In the genomic region with DNA sequence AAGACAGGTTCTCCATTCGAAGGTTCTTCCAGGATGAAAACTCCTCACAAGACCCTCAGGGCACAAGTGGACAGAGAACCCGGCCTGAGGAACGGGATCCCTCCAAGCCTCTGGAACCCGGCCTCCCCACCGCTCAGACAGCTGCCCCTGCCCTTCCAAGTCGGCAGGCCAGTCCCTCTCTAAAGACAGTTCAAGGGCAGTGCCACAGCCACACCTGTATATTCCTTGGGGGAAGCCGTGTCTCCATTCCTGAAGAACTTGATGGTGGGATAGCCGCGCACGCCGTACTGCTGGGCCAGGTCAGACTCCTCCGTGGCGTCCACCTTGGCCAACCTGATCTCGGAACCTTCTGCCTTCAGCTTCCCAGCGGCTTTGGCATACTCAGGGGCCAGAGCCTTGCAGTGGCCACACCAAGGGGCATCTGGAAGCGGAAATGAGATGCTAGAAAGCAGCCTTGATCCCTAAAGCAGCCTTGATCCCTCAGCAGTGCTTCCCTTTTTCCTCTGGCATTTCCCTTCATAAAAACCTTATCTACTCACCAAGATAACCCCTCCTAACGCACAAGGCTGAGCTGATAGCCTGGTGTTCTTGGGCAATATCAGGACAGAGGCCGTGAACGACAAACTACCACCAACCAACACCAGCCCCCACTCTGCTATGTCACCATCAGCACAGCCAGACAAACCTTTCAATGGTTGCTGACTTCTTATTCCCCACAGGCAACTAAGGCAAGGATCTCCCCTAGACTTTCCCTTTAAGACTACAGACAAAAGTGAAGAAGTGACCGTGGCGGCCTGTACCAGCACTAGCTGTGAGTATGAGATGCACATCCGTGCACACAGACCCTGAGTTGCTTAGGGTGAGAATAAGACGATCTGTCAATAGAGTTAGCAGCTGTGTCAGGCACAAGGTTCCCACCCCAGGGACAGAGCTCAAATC, we compare ENCODE assay signal across 8 cellular contexts. TPM values are rescaled to one million over a fixed set of nuclear protein-coding genes. Genes with fewer than 3 reads are reported as not detected.
DNase-seq lines count a peak whose midpoint lies in the region; ATAC-seq and TF ChIP-seq lines count a peak whose summit lies in the region.

No MANE protein-coding gene starts in this region.

- H3K36me3 ChIP-seq in BE2C (peaks cover 49% of the 10 kb centered on the region), KOPT-K1 (ENCODE audit: insufficient read depth, low read length) (peaks cover 70% of the 10 kb centered on the region)

- peak overlapping the region; percentile 78 for H3K27ac ChIP-seq in KOPT-K1 (ENCODE audit: low read depth, low read length, poor library complexity, severe bottlenecking)

- H3K4me3 ChIP-seq in BE2C (ENCODE audit: low read depth, low read length) = peak overlapping the region; percentile 95

- H3K27me3 Mint-ChIP-seq in central memory CD8-positive, alpha-beta T cell = no peaks in the 10 kb centered on the region
- no peaks in the 10 kb centered on the region for H3K27me3 Mint-ChIP-seq in naive B cell

- H3K9me3 ChIP-seq in BE2C (no peaks in the 10 kb centered on the region), KOPT-K1 (ENCODE audit: insufficient read depth, low read length, poor library complexity, severe bottlenecking) (no peaks in the 10 kb centered on the region)

- peak overlapping the region; percentile 87 for H3K4me3 Mint-ChIP-seq in central memory CD8-positive, alpha-beta T cell
- peak overlapping the region; percentile 79 to 94 (median 90) for H3K4me3 Mint-ChIP-seq in naive B cell

- DNase-seq in BE2C = no peak
- DNase-seq in central memory CD8-positive, alpha-beta T cell (ENCODE audit: low spot score in 2 of 2) = no peak
- DNase-seq in naive B cell = no peak
- DNase-seq in activated CD4-positive, CD25-positive, alpha-beta regulatory T cell treated with anti-CD3 and anti-CD28 coated beads, Interleukin-2, amount 50 U/mL, for 72 hours = no peak
- DNase-seq in KG1 (lab: John Stamatoyannopoulos, UW) = no peak

- H3K4me1 ChIP-seq in BE2C = no peaks in the 10 kb centered on the region

- no peaks in the 10 kb centered on the region for H3K9me3 Mint-ChIP-seq in central memory CD8-positive, alpha-beta T cell
- H3K9me3 Mint-ChIP-seq in naive B cell = no peaks in the 10 kb centered on the region

- H3K27me3 ChIP-seq in BE2C = no peaks in the 10 kb centered on the region

- H3K4me1 Mint-ChIP-seq in central memory CD8-positive, alpha-beta T cell = peaks cover 23% of the 10 kb centered on the region
- peaks cover 17 to 49% (median 40%) of the 10 kb centered on the region in 3 donors for H3K4me1 Mint-ChIP-seq in naive B cell

- H3K36me3 Mint-ChIP-seq in central memory CD8-positive, alpha-beta T cell (ENCODE audit: insufficient read depth) = peaks cover 46% of the 10 kb centered on the region
- H3K36me3 Mint-ChIP-seq in naive B cell = peaks cover 0 to 7% of the 10 kb centered on the region in 2 donors

- TF ChIP-seq CTCF in BE2C (IDR thresholded peaks at IDR 0.05; ENCODE audit: low read depth, low read length) = no peak

- peak overlapping the region; percentile 93 for H3K27ac Mint-ChIP-seq in central memory CD8-positive, alpha-beta T cell (ENCODE audit: low read depth)
- peak overlapping the region; percentile 13 to 99 (median 89) for H3K27ac Mint-ChIP-seq in naive B cell

- no peak for ATAC-seq in central memory CD8-positive, alpha-beta T cell (replicated peaks; ENCODE audit: extremely low read depth, poor library complexity, severe bottlenecking)
- no peak for ATAC-seq in naive B cell (ENCODE audit: low read depth in 2 of 2)
- no peak for ATAC-seq in GM18907 (IDR thresholded peaks at IDR 0.05; ENCODE audit: unreplicated experiment)
- no peak for ATAC-seq in activated CD4-positive, CD25-positive, alpha-beta regulatory T cell treated with anti-CD3 and anti-CD28 coated beads, Interleukin-2, amount 50 U/mL, for 24 hours

RNA-seq across cellular contexts. Expression of gene P4HB, which starts 1.1 kb away (rescaled TPM):
- polyA plus RNA-seq in BE2C (2012; ENCODE audit: insufficient read depth, insufficient read length, low read depth) = 890 TPM
- polyA plus RNA-seq in naive B cell (ENCODE audit: low read depth in 6 of 6) = 100 to 1,000 TPM; 139 to 192 (median 158) TPM

RNA-seq across cellular contexts. Expression of gene ARHGDIA, which starts 11.9 kb away (rescaled TPM):
- 2,008 TPM for polyA plus RNA-seq in BE2C (2012; ENCODE audit: insufficient read depth, insufficient read length, low read depth)
- 100 to 1,000 TPM in 1 of 6 donors, 10 to 100 TPM in 5; 42.9 to 116 (median 78.3) TPM for polyA plus RNA-seq in naive B cell (ENCODE audit: low read depth in 6 of 6)

RNA-seq across cellular contexts. Expression of gene PPP1R27, which starts 24.4 kb away (rescaled TPM):
- not detected for polyA plus RNA-seq in BE2C (2012; ENCODE audit: insufficient read depth, insufficient read length, low read depth)
- polyA plus RNA-seq in naive B cell (ENCODE audit: low read depth in 6 of 6) = under 1 TPM in 2 of 6 donors, not detected in 4; 0.18 to 0.64 TPM

RNA-seq across cellular contexts. Expression of gene MCRIP1, which starts 26.1 kb away (rescaled TPM):
- 410 TPM for polyA plus RNA-seq in BE2C (2012; ENCODE audit: insufficient read depth, insufficient read length, low read depth)
- polyA plus RNA-seq in naive B cell (ENCODE audit: low read depth in 6 of 6) = 100 to 1,000 TPM in 1 of 6 donors, 10 to 100 TPM in 5; 66.2 to 114 (median 77.4) TPM

RNA-seq across cellular contexts. Expression of gene ALYREF, which starts 32.1 kb away (rescaled TPM):
- polyA plus RNA-seq in BE2C (2012; ENCODE audit: insufficient read depth, insufficient read length, low read depth) = 427 TPM
- polyA plus RNA-seq in naive B cell (ENCODE audit: low read depth in 6 of 6) = 10 to 100 TPM; 25.5 to 53.9 (median 41.7) TPM
